ENCODE assay signal across 20 cellular contexts in the genomic region with DNA sequence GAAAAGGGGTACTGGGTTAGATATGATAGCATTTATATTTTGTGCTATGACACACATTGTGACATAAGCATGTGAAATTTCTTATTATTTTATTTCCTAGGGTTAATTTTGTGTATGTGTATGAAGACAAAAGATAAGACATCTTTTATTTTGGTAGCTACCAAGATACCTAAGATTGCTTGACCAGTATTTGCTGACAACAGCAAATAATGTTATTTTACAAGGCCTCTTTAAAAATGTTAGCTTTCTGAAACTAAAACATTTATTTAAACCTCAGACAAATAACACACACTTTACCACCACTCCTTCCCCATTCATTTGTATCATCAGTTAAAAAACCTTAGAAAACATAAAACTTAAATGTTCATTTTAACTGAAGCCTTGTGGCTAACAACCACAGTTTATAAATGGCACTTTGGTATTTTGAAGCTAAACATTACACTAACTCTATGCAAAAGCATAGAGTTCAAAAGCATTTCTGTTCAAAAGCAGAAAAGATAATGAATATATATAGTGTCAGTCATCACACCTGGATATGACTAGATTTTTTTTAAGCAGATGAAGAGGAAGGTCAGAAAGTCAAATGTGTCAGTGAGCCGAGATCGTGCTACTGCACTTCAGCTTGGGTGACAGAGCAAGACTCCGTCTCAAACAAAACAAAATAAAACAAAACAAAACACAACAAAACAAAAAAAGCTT.
DNase-seq lines count a peak whose midpoint lies in the region; ATAC-seq lines count a peak whose summit lies in the region.
"Had no signal": no experiment of that assay in that cellular context is flagged by ENCODE, and none has a peak within 500 bp of the region (broad histone marks: within the 10 kb centered on the region; RNA-seq: fewer than 3 reads in every experiment).

No MANE protein-coding gene starts in this region.

- ATAC-seq in GM19025 (IDR thresholded peaks at IDR 0.05; ENCODE audit: low read depth, unreplicated experiment) (peak; percentile 71), HG02610 (IDR thresholded peaks at IDR 0.05; ENCODE audit: unreplicated experiment) (peak; percentile 66), HG03175 (IDR thresholded peaks at IDR 0.05; ENCODE audit: unreplicated experiment) (peak; percentile 81), HG03135 (IDR thresholded peaks at IDR 0.05; ENCODE audit: unreplicated experiment) (no peak)

- DNase-seq in NCI-H446 treated with DMSO at 0.1 percent for 48 hours (lab: John Stamatoyannopoulos, UW) (no peak), germinal center (ENCODE audit: low spot score) (no peak), Kasumi-1 (lab: John Stamatoyannopoulos, UW) (no peak)
- DNase-seq: ACHN, GDM1, GM23248, HCEC 1CT, KBM-7, NCI-H1105 treated with DMSO at 0.1 percent for 48 hours, NCI-H187, NCI-H2107, NCI-H2227 treated with DMSO at 0.1 percent for 48 hours, NCI-H524 treated with DMSO at 0.1 percent for 48 hours, SHP77, T-helper 1 cell, T-helper 9 cell had no signal
